ENCODE assay signal across 31 cellular contexts in the genomic region with DNA sequence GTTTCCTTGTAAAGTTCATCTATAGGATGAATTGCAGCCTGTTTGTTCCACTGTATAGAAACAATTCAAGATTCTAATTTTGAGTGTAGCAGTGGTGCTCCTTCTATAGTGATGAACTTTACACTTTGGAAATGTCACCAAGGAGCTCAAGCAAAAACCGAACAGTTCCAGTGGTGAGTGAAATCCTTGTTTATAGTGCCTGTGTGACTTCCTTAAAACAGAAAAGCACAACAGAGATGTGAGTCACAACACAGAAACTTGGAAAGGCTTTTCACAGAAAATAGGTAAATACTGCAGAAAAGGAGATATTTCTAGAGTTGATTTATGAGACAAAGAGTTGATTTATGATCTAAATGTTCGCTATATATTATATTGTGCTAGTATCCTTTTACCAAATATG.
DNase-seq lines count a peak whose midpoint lies in the region; ATAC-seq and TF ChIP-seq lines count a peak whose summit lies in the region.
"Had no signal": no experiment of that assay in that cellular context is flagged by ENCODE, and none has a peak within 500 bp of the region (broad histone marks: within the 10 kb centered on the region; RNA-seq: fewer than 3 reads in every experiment).

No MANE protein-coding gene starts in this region.

- H3K9me2 ChIP-seq in PC-3 (replicated peaks; ENCODE audit: low read length): no peaks in the 10 kb centered on the region

- H3K36me3 ChIP-seq in PC-3 (ENCODE audit: low read depth, low read length) (no peaks in the 10 kb centered on the region), left lung (no peaks in the 10 kb centered on the region), MG63 (no peaks in the 10 kb centered on the region)
- H3K36me3 ChIP-seq: pancreas, uterus had no signal

- H3K27me3 ChIP-seq in PC-3 (ENCODE audit: low read length) (no peaks in the 10 kb centered on the region), left lung (no peaks in the 10 kb centered on the region), MG63 (no peaks in the 10 kb centered on the region)
- H3K27me3 ChIP-seq: hepatocyte, pancreas, uterus had no signal

- no peaks in the 10 kb centered on the region for H3K36me3 Mint-ChIP-seq in chondrocyte (ENCODE audit: low read depth)
- H3K36me3 Mint-ChIP-seq: activated CD4-positive, alpha-beta memory T cell treated with anti-CD3 and anti-CD28 coated beads for 36 hours; activated naive CD8-positive, alpha-beta T cell; CD4-positive, alpha-beta memory T cell had no signal

- H3K27me3 Mint-ChIP-seq in chondrocyte (ENCODE audit: low read depth): no peaks in the 10 kb centered on the region
- H3K27me3 Mint-ChIP-seq: activated CD4-positive, alpha-beta memory T cell treated with anti-CD3 and anti-CD28 coated beads for 36 hours; activated naive CD8-positive, alpha-beta T cell; CD4-positive, alpha-beta memory T cell; T-helper 17 cell had no signal

- H3K4me1 ChIP-seq in PC-3 (ENCODE audit: insufficient read depth, low read length) (peaks cover 9% of the 10 kb centered on the region), left lung (no peaks in the 10 kb centered on the region)
- H3K4me1 ChIP-seq: pancreas, uterus had no signal

- peak overlapping the region; percentile 0 for H3K4me2 ChIP-seq in PC-3 (ENCODE audit: low read length)
- H3K4me2 ChIP-seq: hepatocyte, KMS-11 had no signal

- H3K9ac ChIP-seq in PC-3 (ENCODE audit: low read length): no peak overlapping the region
- H3K9ac ChIP-seq: KMS-11 had no signal

- TF ChIP-seq CTCF in PC-3 (conservative IDR thresholded peaks at IDR 0.05; ENCODE audit: low read depth, low read length) (no peak), chondrocyte (IDR thresholded peaks at IDR 0.05) (no peak), left lung (IDR thresholded peaks at IDR 0.05) (no peak)

- BruUV-seq in PC-3 (replicated peaks; lab: Mats Ljungman, UMichigan): no TSS peak

- POLR2A ChIA-PET in PC-3 (lab: Charles Lee; ENCODE audit: unreplicated experiment): no interaction called here

- H3K79me2 ChIP-seq in PC-3 (ENCODE audit: low read length): no peaks in the 10 kb centered on the region
- H3K79me2 ChIP-seq: hepatocyte had no signal

- peak overlapping the region; percentile 8 for H3K27ac Mint-ChIP-seq in chondrocyte (ENCODE audit: unreplicated experiment)
- H3K27ac Mint-ChIP-seq: activated CD4-positive, alpha-beta memory T cell treated with anti-CD3 and anti-CD28 coated beads for 36 hours; activated naive CD8-positive, alpha-beta T cell; activated T-helper 2 cell treated with anti-CD3 and anti-CD28 coated beads, Interferon-gamma antibody, Interleukin-2, Interleukin-4, amounts not matched to agents 10 μg/mL and 5 μg/mL and 100 μg/mL, durations not matched to agents 14 hours and 24 hours and 36 hours had no signal

- ATAC-seq in PC-3: peak; percentile 76
- peak; percentile 31 for ATAC-seq in left lung
- ATAC-seq in GM18520 (IDR thresholded peaks at IDR 0.05; ENCODE audit: unreplicated experiment): no peak
- ATAC-seq: left cardiac atrium, Right ventricle myocardium inferior, T-helper 17 cell had no signal

- CTCF ChIA-PET in PC-3 (lab: Charles Lee): no interaction called here

- H4K20me1 ChIP-seq in PC-3 (ENCODE audit: low read length): no peaks in the 10 kb centered on the region

- intact Hi-C loops in PC-3 (cut with micrococcal nuclease): no loop called here
- intact Hi-C loops in left lung (cut with DNase I): no loop called here

- H3K4me3 ChIP-seq in PC-3 (ENCODE audit: low read length) (no peak overlapping the region), left lung (no peak overlapping the region), MG63 (no peak overlapping the region)
- H3K4me3 ChIP-seq: hepatocyte, pancreas, uterus had no signal

- peak; percentile 6 for DNase-seq in AG08396 (ENCODE audit: low spot score)
- peak; percentile 19 for DNase-seq in PC-3
- no peak for DNase-seq in chondrocyte (ENCODE audit: low spot score)
- DNase-seq in left lung: no peak
- no peak for DNase-seq in MG63
- no peak for DNase-seq in cerebellar cortex (ENCODE audit: low spot score)
- DNase-seq in activated gamma-delta T cell treated with Interleukin-2 at 50 U/mL for 16 hours: no peak
- DNase-seq: activated CD4-positive, alpha-beta memory T cell treated with anti-CD3 and anti-CD28 coated beads for 36 hours; activated CD4-positive, alpha-beta T cell treated with anti-CD3 and anti-CD28 coated beads for 1 hour; activated CD8-positive, alpha-beta memory T cell treated with anti-CD3 and anti-CD28 coated beads, Interleukin-2, amount 50 U/mL, for 4 hours; anterior cingulate cortex; caudate nucleus; CD4-positive, alpha-beta memory T cell; EL; left cardiac atrium; NCI-H1417 treated with DMSO at 0.1 percent for 48 hours; NCI-H2029 treated with DMSO at 0.1 percent for 48 hours; NCI-H524 treated with DMSO at 0.1 percent for 48 hours; NK-92 treated with Interleukin-12 subunit alpha and Interleukin-12 subunit beta, amount 100 ng/mL, for 24 hours; pancreas; retina; stimulated activated CD4-positive, alpha-beta T cell treated with anti-CD3 and anti-CD28 coated beads, Interleukin-1b, Interleukin-23, amount 100 ng/mL, for 48 hours; stimulated activated naive CD4-positive, alpha-beta T cell treated with Interleukin-2 at 50 U/mL for 16 hours; T-helper 17 cell; uterus had no signal

- no peak overlapping the region for H2AFZ ChIP-seq in PC-3 (ENCODE audit: low read length)
- H2AFZ ChIP-seq: hepatocyte had no signal

- H3K4me1 Mint-ChIP-seq in chondrocyte (ENCODE audit: low read depth): peaks cover 77% of the 10 kb centered on the region

- no peaks in the 10 kb centered on the region for H3F3A ChIP-seq in PC-3 (ENCODE audit: low read length, unreplicated experiment)

- no peaks in the 10 kb centered on the region for H3K9me3 Mint-ChIP-seq in chondrocyte (ENCODE audit: low read depth)
- H3K9me3 Mint-ChIP-seq: activated CD4-positive, alpha-beta memory T cell treated with anti-CD3 and anti-CD28 coated beads for 36 hours; activated T-helper 2 cell treated with anti-CD3 and anti-CD28 coated beads, Interferon-gamma antibody, Interleukin-2, Interleukin-4, amounts not matched to agents 10 μg/mL and 5 μg/mL and 100 μg/mL, durations not matched to agents 14 hours and 24 hours and 36 hours had no signal

- no peak overlapping the region for H3K4me3 Mint-ChIP-seq in chondrocyte (ENCODE audit: unreplicated experiment)
- H3K4me3 Mint-ChIP-seq: activated CD4-positive, alpha-beta memory T cell treated with anti-CD3 and anti-CD28 coated beads for 36 hours; activated naive CD8-positive, alpha-beta T cell; CD4-positive, alpha-beta memory T cell; T-helper 17 cell had no signal

- H3K27ac ChIP-seq in PC-3 (ENCODE audit: low read length) (no peak overlapping the region), left lung (no peak overlapping the region)
- H3K27ac ChIP-seq: hepatocyte, KMS-11, pancreas, uterus had no signal

- H3K9me3 ChIP-seq in PC-3 (ENCODE audit: low read length) (no peaks in the 10 kb centered on the region), left lung (no peaks in the 10 kb centered on the region), MG63 (no peaks in the 10 kb centered on the region)
- H3K9me3 ChIP-seq: pancreas, uterus had no signal

Comparison
In these comparisons a context has a peak if more than half of its experiments do, and no peak if none do; other contexts are left out.
1. DNase-seq: peak in AG08396 (single experiment) and PC-3 (single experiment); none in chondrocyte (single experiment), left lung (0 of 2), MG63 (single experiment), cerebellar cortex (single experiment) and activated gamma-delta T cell treated with Interleukin-2 at 50 U/mL for 16 hours (single experiment).